ENCODE assay signal across 1 cellular context in genomic region chr1:65420590-65421340, GRCh38.
TF ChIP-seq lines count a peak whose summit lies in the region.

A gene with protein sequence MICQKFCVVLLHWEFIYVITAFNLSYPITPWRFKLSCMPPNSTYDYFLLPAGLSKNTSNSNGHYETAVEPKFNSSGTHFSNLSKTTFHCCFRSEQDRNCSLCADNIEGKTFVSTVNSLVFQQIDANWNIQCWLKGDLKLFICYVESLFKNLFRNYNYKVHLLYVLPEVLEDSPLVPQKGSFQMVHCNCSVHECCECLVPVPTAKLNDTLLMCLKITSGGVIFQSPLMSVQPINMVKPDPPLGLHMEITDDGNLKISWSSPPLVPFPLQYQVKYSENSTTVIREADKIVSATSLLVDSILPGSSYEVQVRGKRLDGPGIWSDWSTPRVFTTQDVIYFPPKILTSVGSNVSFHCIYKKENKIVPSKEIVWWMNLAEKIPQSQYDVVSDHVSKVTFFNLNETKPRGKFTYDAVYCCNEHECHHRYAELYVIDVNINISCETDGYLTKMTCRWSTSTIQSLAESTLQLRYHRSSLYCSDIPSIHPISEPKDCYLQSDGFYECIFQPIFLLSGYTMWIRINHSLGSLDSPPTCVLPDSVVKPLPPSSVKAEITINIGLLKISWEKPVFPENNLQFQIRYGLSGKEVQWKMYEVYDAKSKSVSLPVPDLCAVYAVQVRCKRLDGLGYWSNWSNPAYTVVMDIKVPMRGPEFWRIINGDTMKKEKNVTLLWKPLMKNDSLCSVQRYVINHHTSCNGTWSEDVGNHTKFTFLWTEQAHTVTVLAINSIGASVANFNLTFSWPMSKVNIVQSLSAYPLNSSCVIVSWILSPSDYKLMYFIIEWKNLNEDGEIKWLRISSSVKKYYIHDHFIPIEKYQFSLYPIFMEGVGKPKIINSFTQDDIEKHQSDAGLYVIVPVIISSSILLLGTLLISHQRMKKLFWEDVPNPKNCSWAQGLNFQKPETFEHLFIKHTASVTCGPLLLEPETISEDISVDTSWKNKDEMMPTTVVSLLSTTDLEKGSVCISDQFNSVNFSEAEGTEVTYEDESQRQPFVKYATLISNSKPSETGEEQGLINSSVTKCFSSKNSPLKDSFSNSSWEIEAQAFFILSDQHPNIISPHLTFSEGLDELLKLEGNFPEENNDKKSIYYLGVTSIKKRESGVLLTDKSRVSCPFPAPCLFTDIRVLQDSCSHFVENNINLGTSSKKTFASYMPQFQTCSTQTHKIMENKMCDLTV (plus strand): TSS chr1:65420668. CDS start chr1:65565566, 144,898 bp downstream.
A gene with protein sequence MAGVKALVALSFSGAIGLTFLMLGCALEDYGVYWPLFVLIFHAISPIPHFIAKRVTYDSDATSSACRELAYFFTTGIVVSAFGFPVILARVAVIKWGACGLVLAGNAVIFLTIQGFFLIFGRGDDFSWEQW (plus strand): TSS chr1:65420668. CDS start chr1:65420725, 57 bp downstream.

TF ChIP-seq in HCT116, 20 proteins besides CTCF, POLR2A, EP300 and RAD21 (continued from another document):
- TF ChIP-seq REST (IDR thresholded peaks at IDR 0.05; ENCODE audit: low read depth) (no peak), ELF1 (IDR thresholded peaks at IDR 0.05; ENCODE audit: borderline replicate concordance, low read depth) (peak; percentile 74), SRF (IDR thresholded peaks at IDR 0.05; ENCODE audit: low read depth) (no peak), EGR1 (IDR thresholded peaks at IDR 0.05; ENCODE audit: low read depth) (peak; percentile 29)
